Comparison of ENCODE assay signal across 35 cellular contexts in the genomic region with DNA sequence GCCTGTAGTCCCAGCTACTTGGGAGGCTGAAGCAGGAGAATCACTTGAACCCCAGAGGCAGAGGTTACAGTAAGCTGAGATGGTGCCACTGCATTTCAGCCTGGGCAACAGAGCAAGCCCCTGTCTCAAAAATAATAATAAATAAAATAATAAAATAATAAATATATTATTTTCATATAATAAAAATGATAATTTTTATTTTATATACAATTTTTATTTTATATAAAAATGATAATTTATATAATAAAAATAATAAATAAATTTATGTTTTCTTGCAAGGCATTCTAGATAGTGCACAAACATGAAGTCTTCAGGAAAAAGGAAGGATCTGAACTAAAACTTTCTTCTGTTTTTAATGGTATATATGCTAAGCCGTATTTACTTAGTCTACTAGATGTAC.
"Had no signal": no experiment of that assay in that cellular context is flagged by ENCODE, and none has a peak within 500 bp of the region (broad histone marks: within the 10 kb centered on the region; RNA-seq: fewer than 3 reads in every experiment).

No MANE protein-coding gene starts in this region.

- H3K27ac ChIP-seq: ascending aorta, breast epithelium, cardiac muscle cell, coronary artery, dorsolateral prefrontal cortex, gastrocnemius medialis, heart left ventricle, WERI-Rb-1 had no signal

- H3K27me3 ChIP-seq: ascending aorta, breast epithelium, cardiac muscle cell, dorsolateral prefrontal cortex, gastrocnemius medialis, heart left ventricle had no signal

- DNase-seq: activated CD4-positive, alpha-beta memory T cell treated with anti-CD3 and anti-CD28 coated beads, Interleukin-2, amount 10 ng/mL, durations not matched to agents 7 days and 5 days; activated CD4-positive, alpha-beta T cell treated with anti-CD3 and anti-CD28 coated beads for 1 hour; activated CD4-positive, alpha-beta T cell treated with anti-CD3 and anti-CD28 coated beads for 4 hours; activated CD4-positive, alpha-beta T cell treated with anti-CD3 and anti-CD28 coated beads, Interleukin-2, amount 10 ng/mL, durations not matched to agents 7 days and 5 days; activated CD4-positive, alpha-beta T cell treated with anti-CD3 and anti-CD28 coated beads, Interleukin-2, amount 50 U/mL, for 4 hours; activated CD4-positive, CD25-positive, alpha-beta regulatory T cell; activated CD8-positive, alpha-beta memory T cell treated with anti-CD3 and anti-CD28 coated beads, Interleukin-2, amount 50 U/mL, for 48 hours; activated gamma-delta T cell; activated naive CD4-positive, alpha-beta T cell; activated naive CD4-positive, alpha-beta T cell treated with anti-CD3 and anti-CD28 coated beads, Interleukin-2, amount 10 ng/mL, durations not matched to agents 7 days and 5 days; activated naive CD8-positive, alpha-beta T cell treated with anti-CD3 and anti-CD28 coated beads, Interleukin-2, amount 10 ng/mL, durations not matched to agents 7 days and 5 days; activated T-cell treated with anti-CD3 and anti-CD28 coated beads for 4 hours; activated T-cell treated with anti-CD3 and anti-CD28 coated beads, Interleukin-2, amount 50 U/mL, for 24 hours; activated T-cell treated with anti-CD3 and anti-CD28 coated beads, Interleukin-2, amount 50 U/mL, for 72 hours; central memory CD4-positive, alpha-beta T cell; cerebellar nuclear complex; dorsolateral prefrontal cortex; effector memory CD4-positive, alpha-beta T cell; endodermal cell; foreskin fibroblast; gastrocnemius medialis; glutamatergic neuron; heart left ventricle; T-helper 17 cell; T1000; WERI-Rb-1 had no signal

- H3K36me3 ChIP-seq: ascending aorta, breast epithelium, cardiac muscle cell, gastrocnemius medialis, heart left ventricle, WERI-Rb-1 had no signal

- H3K4me3 Mint-ChIP-seq: activated CD4-positive, alpha-beta memory T cell treated with anti-CD3 and anti-CD28 coated beads, Interleukin-2, amount 10 ng/mL, durations not matched to agents 7 days and 5 days; activated CD4-positive, alpha-beta T cell treated with anti-CD3 and anti-CD28 coated beads, Interleukin-2, amount 10 ng/mL, durations not matched to agents 7 days and 5 days; activated naive CD4-positive, alpha-beta T cell treated with anti-CD3 and anti-CD28 coated beads, Interleukin-2, amount 10 ng/mL, durations not matched to agents 7 days and 5 days; activated naive CD8-positive, alpha-beta T cell treated with anti-CD3 and anti-CD28 coated beads, Interleukin-2, amount 10 ng/mL, durations not matched to agents 7 days and 5 days; activated T-cell treated with anti-CD3 and anti-CD28 coated beads, Interleukin-2, amount 50 U/mL, for 24 hours; activated T-cell treated with anti-CD3 and anti-CD28 coated beads, Interleukin-2, amount 50 U/mL, for 72 hours; brain; dendritic cell treated with granulocyte-macrophage colony-stimulating factor and Interleukin-4, amounts not matched to agents 40 ng/mL and 50 ng/mL, for 4 days; endodermal cell; T-helper 17 cell; T-helper 2 cell treated with Interferon-gamma antibody and Interleukin-4, amounts not matched to agents 5 μg/mL and 100 μg/mL, for 36 hours had no signal

- ATAC-seq: activated naive CD4-positive, alpha-beta T cell treated with anti-CD3 and anti-CD28 coated beads, Interleukin-2, amount 50 U/mL, for 72 hours; activated T-cell treated with anti-CD3 and anti-CD28 coated beads, Interleukin-2, amount 50 U/mL, for 72 hours; esophagus mucosa; heart left ventricle; T-helper 17 cell had no signal

- H3K27ac Mint-ChIP-seq: activated CD4-positive, alpha-beta memory T cell treated with anti-CD3 and anti-CD28 coated beads, Interleukin-2, amount 10 ng/mL, durations not matched to agents 7 days and 5 days; activated CD4-positive, alpha-beta T cell treated with anti-CD3 and anti-CD28 coated beads, Interleukin-2, amount 10 ng/mL, durations not matched to agents 7 days and 5 days; activated naive CD4-positive, alpha-beta T cell treated with anti-CD3 and anti-CD28 coated beads, Interleukin-2, amount 10 ng/mL, durations not matched to agents 7 days and 5 days; activated naive CD4-positive, alpha-beta T cell treated with anti-CD3 and anti-CD28 coated beads, Interleukin-2, amount 50 U/mL, for 72 hours; activated naive CD8-positive, alpha-beta T cell treated with anti-CD3 and anti-CD28 coated beads, Interleukin-2, amount 10 ng/mL, durations not matched to agents 7 days and 5 days; activated T-cell treated with anti-CD3 and anti-CD28 coated beads, Interleukin-2, amount 50 U/mL, for 24 hours; activated T-cell treated with anti-CD3 and anti-CD28 coated beads, Interleukin-2, amount 50 U/mL, for 72 hours; brain; dendritic cell treated with granulocyte-macrophage colony-stimulating factor and Interleukin-4, amounts not matched to agents 40 ng/mL and 50 ng/mL, for 4 days; endodermal cell; T-helper 17 cell; T-helper 2 cell treated with Interferon-gamma antibody and Interleukin-4, amounts not matched to agents 5 μg/mL and 100 μg/mL, for 36 hours had no signal

- H3K4me1 Mint-ChIP-seq: activated CD4-positive, alpha-beta memory T cell treated with anti-CD3 and anti-CD28 coated beads, Interleukin-2, amount 10 ng/mL, durations not matched to agents 7 days and 5 days; activated CD4-positive, alpha-beta T cell treated with anti-CD3 and anti-CD28 coated beads, Interleukin-2, amount 10 ng/mL, durations not matched to agents 7 days and 5 days; activated naive CD4-positive, alpha-beta T cell treated with anti-CD3 and anti-CD28 coated beads, Interleukin-2, amount 10 ng/mL, durations not matched to agents 7 days and 5 days; activated naive CD8-positive, alpha-beta T cell treated with anti-CD3 and anti-CD28 coated beads, Interleukin-2, amount 10 ng/mL, durations not matched to agents 7 days and 5 days; brain; endodermal cell had no signal

- H3K36me3 Mint-ChIP-seq: activated naive CD4-positive, alpha-beta T cell treated with anti-CD3 and anti-CD28 coated beads, Interleukin-2, amount 10 ng/mL, durations not matched to agents 7 days and 5 days; activated naive CD8-positive, alpha-beta T cell treated with anti-CD3 and anti-CD28 coated beads, Interleukin-2, amount 10 ng/mL, durations not matched to agents 7 days and 5 days; brain had no signal

- H3K9me3 Mint-ChIP-seq: T-helper 2 cell treated with Interferon-gamma antibody and Interleukin-4, amounts not matched to agents 5 μg/mL and 100 μg/mL, for 36 hours had no signal

- H3K27me3 Mint-ChIP-seq: activated CD4-positive, alpha-beta memory T cell treated with anti-CD3 and anti-CD28 coated beads, Interleukin-2, amount 10 ng/mL, durations not matched to agents 7 days and 5 days; activated CD4-positive, alpha-beta T cell treated with anti-CD3 and anti-CD28 coated beads, Interleukin-2, amount 10 ng/mL, durations not matched to agents 7 days and 5 days; activated naive CD8-positive, alpha-beta T cell treated with anti-CD3 and anti-CD28 coated beads, Interleukin-2, amount 10 ng/mL, durations not matched to agents 7 days and 5 days; activated T-cell treated with anti-CD3 and anti-CD28 coated beads, Interleukin-2, amount 50 U/mL, for 24 hours; brain; dendritic cell treated with granulocyte-macrophage colony-stimulating factor and Interleukin-4, amounts not matched to agents 40 ng/mL and 50 ng/mL, for 4 days; T-helper 17 cell had no signal

- H3K4me1 ChIP-seq: ascending aorta, breast epithelium had no signal

- H3K9me3 ChIP-seq: gastrocnemius medialis had no signal

- H3K4me3 ChIP-seq: ascending aorta, breast epithelium, cardiac muscle cell, coronary artery, dorsolateral prefrontal cortex, gastrocnemius medialis, heart left ventricle had no signal
